In genomic region chr4:27602172-27602571, GRCh38 we compare ENCODE assay signal across 11 cellular contexts.
"Had no signal": no experiment of that assay in that cellular context is flagged by ENCODE, and none has a peak within 500 bp of the region (broad histone marks: within the 10 kb centered on the region; RNA-seq: fewer than 3 reads in every experiment).

No MANE protein-coding gene starts in this region.

- H3K9ac ChIP-seq: GM23248 had no signal

- H3K36me3 ChIP-seq: HAP-1 had no signal

- H2AFZ ChIP-seq: GM23248, GM23338 had no signal

- H3K27ac ChIP-seq: GM23248 had no signal

- H3K4me3 ChIP-seq: GM23248, GM23338, HAP-1 had no signal

- H3K4me1 ChIP-seq: HAP-1 had no signal

- DNase-seq: GM23248, GOT3, H7, H9, HCEC 1CT, HFFc6 had no signal

- H3K9me3 ChIP-seq: HAP-1 had no signal

- ATAC-seq: GM23338, HCT116 had no signal

- FAIRE-seq: H1, H54 had no signal

- H3K4me2 ChIP-seq: GM23338 had no signal
